Comparison of ENCODE assay signal across 13 cellular contexts in genomic region chr1:187744665-187745064, GRCh38.
DNase-seq lines count a peak whose midpoint lies in the region; ATAC-seq, FAIRE-seq and TF ChIP-seq lines count a peak whose summit lies in the region.
"Had no signal": no experiment of that assay in that cellular context is flagged by ENCODE, and none has a peak within 500 bp of the region (broad histone marks: within the 10 kb centered on the region; RNA-seq: fewer than 3 reads in every experiment).

No MANE protein-coding gene starts in this region.

- H3K4me3 ChIP-seq in small intestine (ENCODE audit: low read depth in 1 of 2, low read length in 2 of 2) (no peak overlapping the region), lower lobe of right lung (no peak overlapping the region)
- H3K4me3 ChIP-seq: ascending aorta, suprapubic skin had no signal

- no peak overlapping the region for H3K27ac ChIP-seq in small intestine (ENCODE audit: low read depth in 1 of 2, low read length in 1 of 2)
- H3K27ac ChIP-seq in lower lobe of right lung, result no peak overlapping the region
- H3K27ac ChIP-seq: ascending aorta, suprapubic skin had no signal

- H3K4me1 ChIP-seq in small intestine (ENCODE audit: control insufficient read depth in 2 of 2, insufficient read depth in 1 of 2, low read depth in 1 of 2, low read length in 1 of 2) (no peaks in the 10 kb centered on the region), lower lobe of right lung (no peaks in the 10 kb centered on the region)
- H3K4me1 ChIP-seq: ascending aorta, suprapubic skin had no signal

- intact Hi-C loops in lower lobe of right lung (cut with DNase I), result no loop called here

- ATAC-seq in GM19023 (IDR thresholded peaks at IDR 0.05; ENCODE audit: unreplicated experiment) (peak; percentile 85), GM21723 (IDR thresholded peaks at IDR 0.05; ENCODE audit: unreplicated experiment) (peak; percentile 76), HG03139 (IDR thresholded peaks at IDR 0.05; ENCODE audit: unreplicated experiment) (peak; percentile 73), lower lobe of right lung (no peak)
- ATAC-seq: Panc1 had no signal

- H3K27me3 ChIP-seq in small intestine (ENCODE audit: control insufficient read depth in 2 of 2, insufficient read depth in 2 of 2, low read length in 2 of 2) (no peaks in the 10 kb centered on the region), lower lobe of right lung (ENCODE audit: low read depth) (no peaks in the 10 kb centered on the region)
- H3K27me3 ChIP-seq: ascending aorta, suprapubic skin had no signal

- no peak for TF ChIP-seq CTCF in lower lobe of right lung (IDR thresholded peaks at IDR 0.05)

- FAIRE-seq in small intestine (lab: Jason Lieb, UNC), result no peak
- FAIRE-seq: endothelial cell of umbilical vein had no signal

- no peaks in the 10 kb centered on the region for H3K36me3 ChIP-seq in small intestine (ENCODE audit: control insufficient read depth in 2 of 2, insufficient read depth in 2 of 2, low read length in 2 of 2)
- no peaks in the 10 kb centered on the region for H3K36me3 ChIP-seq in lower lobe of right lung
- H3K36me3 ChIP-seq: ascending aorta, suprapubic skin had no signal

- peak; percentile 25 for DNase-seq in left kidney (ENCODE audit: low read depth, low spot score)
- DNase-seq in small intestine, result no peak
- DNase-seq in stimulated activated CD4-positive, alpha-beta T cell treated with anti-CD3 and anti-CD28 coated beads, Interleukin-4, amount 100 ng/mL, for 1 hour, result no peak
- DNase-seq in lower lobe of right lung, result no peak
- DNase-seq: Calu3, NCI-H2029 had no signal

- WGBS in small intestine, 3 donors, result 21 to 51% (median 29%) methylated on average over 1 of the region's 1 CpG

- H3K9me3 ChIP-seq in small intestine (ENCODE audit: control insufficient read depth, low read depth) (no peaks in the 10 kb centered on the region), lower lobe of right lung (no peaks in the 10 kb centered on the region)
- H3K9me3 ChIP-seq: ascending aorta, suprapubic skin had no signal

Comparison
In these comparisons a context has a peak if more than half of its experiments do, and no peak if none do; other contexts are left out.
1. ATAC-seq: peak in GM19023 (single experiment), GM21723 (single experiment) and HG03139 (single experiment); none in lower lobe of right lung (0 of 2).